ENCODE assay signal across 16 cellular contexts in genomic region chr22:50357756-50358155, GRCh38. TPM values are rescaled to one million over a fixed set of nuclear protein-coding genes. Genes with fewer than 3 reads are reported as not detected.
DNase-seq lines count a peak whose midpoint lies in the region; ATAC-seq lines count a peak whose summit lies in the region.
"Had no signal": no experiment of that assay in that cellular context is flagged by ENCODE, and none has a peak within 500 bp of the region (broad histone marks: within the 10 kb centered on the region; RNA-seq: fewer than 3 reads in every experiment).

No MANE protein-coding gene starts in this region.

- H3K27me3 Mint-ChIP-seq in T-helper 17 cell, result no peaks in the 10 kb centered on the region
- H3K27me3 Mint-ChIP-seq in activated T-helper 17 cell treated with anti-CD3 and anti-CD28 coated beads, Interleukin-2, amount 50 U/mL, for 72 hours, result no peaks in the 10 kb centered on the region
- no peaks in the 10 kb centered on the region for H3K27me3 Mint-ChIP-seq in effector memory CD8-positive, alpha-beta T cell
- H3K27me3 Mint-ChIP-seq: CD4-positive, CD25-positive, alpha-beta regulatory T cell had no signal

- peak overlapping the region; percentile 65 for H3K27ac Mint-ChIP-seq in T-helper 17 cell
- peak overlapping the region; percentile 29 for H3K27ac Mint-ChIP-seq in activated T-helper 17 cell treated with anti-CD3 and anti-CD28 coated beads, Interleukin-2, amount 50 U/mL, for 72 hours
- H3K27ac Mint-ChIP-seq in effector memory CD8-positive, alpha-beta T cell, result peak overlapping the region; percentile 21 to 57
- peak overlapping the region; percentile 11 for H3K27ac Mint-ChIP-seq in stimulated activated effector memory CD8-positive, alpha-beta T cell treated with anti-CD3 and anti-CD28 coated beads, Interleukin-12 subunit alpha, Interleukin-12 subunit beta, amount 100 ng/mL, for 72 hours
- H3K27ac Mint-ChIP-seq: CD8-positive, alpha-beta T cell had no signal

- DNase-seq in T-helper 17 cell (no peak), NCI-H2107 treated with DMSO at 0.1 percent for 48 hours (lab: John Stamatoyannopoulos, UW; ENCODE audit: unreplicated experiment) (no peak)
- no peak for DNase-seq in effector memory CD8-positive, alpha-beta T cell
- no peak for DNase-seq in stimulated activated effector memory CD8-positive, alpha-beta T cell treated with anti-CD3 and anti-CD28 coated beads, Interleukin-12 subunit alpha, Interleukin-12 subunit beta, amount 100 ng/mL, for 72 hours (ENCODE audit: low spot score in 2 of 2)
- DNase-seq: C1 segment of cervical spinal cord; Caco-2; CD4-positive, CD25-positive, alpha-beta regulatory T cell; CD8-positive, alpha-beta T cell; DMS153; DND-41; GM23248; H7; HCEC 1CT had no signal

- peaks cover 26% of the 10 kb centered on the region for H3K4me1 Mint-ChIP-seq in T-helper 17 cell
- peaks cover 16% of the 10 kb centered on the region for H3K4me1 Mint-ChIP-seq in activated T-helper 17 cell treated with anti-CD3 and anti-CD28 coated beads, Interleukin-2, amount 50 U/mL, for 72 hours
- peaks cover 30 to 33% of the 10 kb centered on the region in 2 donors for H3K4me1 Mint-ChIP-seq in effector memory CD8-positive, alpha-beta T cell (ENCODE audit: low read depth in 2 of 2)
- H3K4me1 Mint-ChIP-seq in stimulated activated effector memory CD8-positive, alpha-beta T cell treated with anti-CD3 and anti-CD28 coated beads, Interleukin-12 subunit alpha, Interleukin-12 subunit beta, amount 100 ng/mL, for 72 hours, result peaks cover 33% of the 10 kb centered on the region

- no peak overlapping the region for H3K4me3 Mint-ChIP-seq in T-helper 17 cell
- H3K4me3 Mint-ChIP-seq in activated T-helper 17 cell treated with anti-CD3 and anti-CD28 coated beads, Interleukin-2, amount 50 U/mL, for 72 hours, result no peak overlapping the region
- H3K4me3 Mint-ChIP-seq in effector memory CD8-positive, alpha-beta T cell, result peak overlapping the region in 1 of 2 donors; percentile 10
- H3K4me3 Mint-ChIP-seq in stimulated activated effector memory CD8-positive, alpha-beta T cell treated with anti-CD3 and anti-CD28 coated beads, Interleukin-12 subunit alpha, Interleukin-12 subunit beta, amount 100 ng/mL, for 72 hours, result peak overlapping the region; percentile 4
- H3K4me3 Mint-ChIP-seq: CD8-positive, alpha-beta T cell had no signal

- no peaks in the 10 kb centered on the region for H3K9me3 Mint-ChIP-seq in activated T-helper 17 cell treated with anti-CD3 and anti-CD28 coated beads, Interleukin-2, amount 50 U/mL, for 72 hours
- no peaks in the 10 kb centered on the region for H3K9me3 Mint-ChIP-seq in effector memory CD8-positive, alpha-beta T cell
- H3K9me3 Mint-ChIP-seq in stimulated activated effector memory CD8-positive, alpha-beta T cell treated with anti-CD3 and anti-CD28 coated beads, Interleukin-12 subunit alpha, Interleukin-12 subunit beta, amount 100 ng/mL, for 72 hours, result no peaks in the 10 kb centered on the region
- H3K9me3 Mint-ChIP-seq: CD8-positive, alpha-beta T cell had no signal

- ATAC-seq in T-helper 17 cell (no peak), GM21717 (IDR thresholded peaks at IDR 0.05; ENCODE audit: unreplicated experiment) (no peak), HG02763 (IDR thresholded peaks at IDR 0.05; ENCODE audit: unreplicated experiment) (no peak)
- no peak for ATAC-seq in activated T-helper 17 cell treated with anti-CD3 and anti-CD28 coated beads, Interleukin-2, amount 50 U/mL, for 72 hours (replicated peaks)
- no peak for ATAC-seq in effector memory CD8-positive, alpha-beta T cell (replicated peaks)
- ATAC-seq in stimulated activated effector memory CD8-positive, alpha-beta T cell treated with anti-CD3 and anti-CD28 coated beads, Interleukin-12 subunit alpha, Interleukin-12 subunit beta, amount 100 ng/mL, for 72 hours, result no peak
- ATAC-seq: CD8-positive, alpha-beta T cell had no signal

- H3K9me3 ChIP-seq in T-helper 17 cell (ENCODE audit: control insufficient read depth, low read length, poor library complexity, severe bottlenecking), result no peaks in the 10 kb centered on the region
- H3K9me3 ChIP-seq: Caco-2 had no signal

- peaks cover 5% of the 10 kb centered on the region for H3K36me3 Mint-ChIP-seq in T-helper 17 cell (ENCODE audit: low read depth)
- peaks cover 53% of the 10 kb centered on the region for H3K36me3 Mint-ChIP-seq in activated T-helper 17 cell treated with anti-CD3 and anti-CD28 coated beads, Interleukin-2, amount 50 U/mL, for 72 hours (ENCODE audit: low read depth)
- peaks cover 49% of the 10 kb centered on the region for H3K36me3 Mint-ChIP-seq in effector memory CD8-positive, alpha-beta T cell (ENCODE audit: insufficient read depth)
- peaks cover 53% of the 10 kb centered on the region for H3K36me3 Mint-ChIP-seq in stimulated activated effector memory CD8-positive, alpha-beta T cell treated with anti-CD3 and anti-CD28 coated beads, Interleukin-12 subunit alpha, Interleukin-12 subunit beta, amount 100 ng/mL, for 72 hours

RNA-seq across cellular contexts. Expression of gene PPP6R2, which starts 14.6 kb away (rescaled TPM):
- total RNA-seq in T-helper 17 cell, result 10 to 100 TPM; 62.1 to 63.7 TPM
- 10 to 100 TPM; 45.6 to 46.6 TPM for total RNA-seq in activated T-helper 17 cell treated with anti-CD3 and anti-CD28 coated beads, Interleukin-2, amount 50 U/mL, for 72 hours

RNA-seq across cellular contexts. Expression of gene DENND6B, which starts 30.9 kb away (rescaled TPM):
- total RNA-seq in T-helper 17 cell, result 1 to 10 TPM; 1.8 to 2.2 TPM
- total RNA-seq in activated T-helper 17 cell treated with anti-CD3 and anti-CD28 coated beads, Interleukin-2, amount 50 U/mL, for 72 hours, result 1 to 10 TPM; 3.2 to 6.5 TPM

RNA-seq across cellular contexts. Expression of gene PLXNB2, which starts 50.3 kb away (rescaled TPM):
- total RNA-seq in T-helper 17 cell, result 1 to 10 TPM; 3.0 to 7.6 TPM
- total RNA-seq in activated T-helper 17 cell treated with anti-CD3 and anti-CD28 coated beads, Interleukin-2, amount 50 U/mL, for 72 hours, result 10 to 100 TPM; 29.1 to 30.4 TPM

Comparison
In these comparisons a context has a peak if more than half of its experiments do, and no peak if none do; other contexts are left out.
1. H3K27ac Mint-ChIP-seq: peak in every context shown above with its lines; median percentile 65 in T-helper 17 cell; 39 in effector memory CD8-positive, alpha-beta T cell; 29 in activated T-helper 17 cell treated with anti-CD3 and anti-CD28 coated beads, Interleukin-2, amount 50 U/mL, for 72 hours; 11 in stimulated activated effector memory CD8-positive, alpha-beta T cell treated with anti-CD3 and anti-CD28 coated beads, Interleukin-12 subunit alpha, Interleukin-12 subunit beta, amount 100 ng/mL, for 72 hours.